18 cellular contexts compared by ENCODE assay signal in genomic region chr3:149781216-149781615, GRCh38. TPM values are rescaled to one million over a fixed set of nuclear protein-coding genes. Genes with fewer than 3 reads are reported as not detected.
DNase-seq lines count a peak whose midpoint lies in the region; ATAC-seq and TF ChIP-seq lines count a peak whose summit lies in the region.
"Had no signal": no experiment of that assay in that cellular context is flagged by ENCODE, and none has a peak within 500 bp of the region (broad histone marks: within the 10 kb centered on the region; RNA-seq: fewer than 3 reads in every experiment).

No MANE protein-coding gene starts in this region.

- DNase-seq in GDM1 (lab: John Stamatoyannopoulos, UW), result peak; percentile 12
- peak in 1 of 2 experiments; percentile 62 for DNase-seq in HL-60 (ENCODE audit: low read depth in 1 of 2, low spot score in 1 of 2)
- DNase-seq in RPMI8226, result peak; percentile 50
- DNase-seq in lung microvascular endothelial cell (ENCODE audit: low read depth in 2 of 2), result peak; percentile 3 to 67
- no peak for DNase-seq in activated naive CD4-positive, alpha-beta T cell treated with anti-CD3 and anti-CD28 coated beads, Interleukin-2, amount 50 U/mL, for 72 hours (ENCODE audit: low spot score in 2 of 2)
- no peak for DNase-seq in posterior vena cava (ENCODE audit: low spot score)
- DNase-seq in GM19238 (ENCODE audit: insufficient read length, low spot score), result no peak
- DNase-seq: activated CD8-positive, alpha-beta memory T cell treated with anti-CD3 and anti-CD28 coated beads, Interleukin-2, amount 50 U/mL, for 48 hours; activated naive CD8-positive, alpha-beta T cell treated with anti-CD3 and anti-CD28 coated beads, Interleukin-2, amount 10 ng/mL, durations not matched to agents 7 days and 5 days; C1 segment of cervical spinal cord; glutamatergic neuron; NCI-H2081 treated with DMSO at 0.1 percent for 48 hours; NCI-H82; posterior cingulate gyrus had no signal

- H3K36me3 Mint-ChIP-seq in activated naive CD4-positive, alpha-beta T cell treated with anti-CD3 and anti-CD28 coated beads, Interleukin-2, amount 50 U/mL, for 72 hours, result peaks cover 0 to under 1% of the 10 kb centered on the region in 2 donors
- H3K36me3 Mint-ChIP-seq: activated naive CD8-positive, alpha-beta T cell treated with anti-CD3 and anti-CD28 coated beads, Interleukin-2, amount 10 ng/mL, durations not matched to agents 7 days and 5 days had no signal

- H3K27ac ChIP-seq in HL-60 (replicated peaks), result peak overlapping the region; percentile 87

- ATAC-seq in HG03460 (IDR thresholded peaks at IDR 0.05; ENCODE audit: unreplicated experiment), result no peak
- ATAC-seq in activated naive CD4-positive, alpha-beta T cell treated with anti-CD3 and anti-CD28 coated beads, Interleukin-2, amount 50 U/mL, for 72 hours, result no peak

- TF ChIP-seq CTCF in HL-60 (IDR thresholded peaks at IDR 0.05; ENCODE audit: insufficient read depth, low read length), result no peak

- H3K4me3 ChIP-seq in HL-60 (replicated peaks; ENCODE audit: insufficient read depth, low read length), result no peak overlapping the region

- H3K27me3 ChIP-seq in HL-60 (ENCODE audit: insufficient read depth, poor library complexity, severe bottlenecking), result no peaks in the 10 kb centered on the region

- H3K9me3 Mint-ChIP-seq in activated naive CD4-positive, alpha-beta T cell treated with anti-CD3 and anti-CD28 coated beads, Interleukin-2, amount 50 U/mL, for 72 hours, result no peaks in the 10 kb centered on the region
- H3K9me3 Mint-ChIP-seq: central memory CD8-positive, alpha-beta T cell had no signal

- intact Hi-C loops in posterior vena cava (cut with DNase I), result no loop called here

- H3K27ac Mint-ChIP-seq in activated naive CD4-positive, alpha-beta T cell treated with anti-CD3 and anti-CD28 coated beads, Interleukin-2, amount 50 U/mL, for 72 hours, result no peak overlapping the region
- H3K27ac Mint-ChIP-seq: activated naive CD8-positive, alpha-beta T cell treated with anti-CD3 and anti-CD28 coated beads, Interleukin-2, amount 10 ng/mL, durations not matched to agents 7 days and 5 days had no signal

RNA-seq across cellular contexts. Expression of gene ANKUB1, which starts 11.1 kb away (rescaled TPM):
- not detected in 2 replicates for total RNA-seq in lung microvascular endothelial cell
- not detected for total RNA-seq in activated naive CD4-positive, alpha-beta T cell treated with anti-CD3 and anti-CD28 coated beads, Interleukin-2, amount 50 U/mL, for 72 hours
- total RNA-seq in posterior vena cava, result not detected
- total RNA-seq: activated naive CD8-positive, alpha-beta T cell treated with anti-CD3 and anti-CD28 coated beads, Interleukin-2, amount 10 ng/mL, durations not matched to agents 7 days and 5 days; H1; urinary bladder had no signal

RNA-seq across cellular contexts. Expression of gene COMMD2, which starts 28.9 kb away (rescaled TPM):
- 19.2 and 22.8 TPM in 2 replicates for total RNA-seq in lung microvascular endothelial cell
- total RNA-seq in activated naive CD4-positive, alpha-beta T cell treated with anti-CD3 and anti-CD28 coated beads, Interleukin-2, amount 50 U/mL, for 72 hours, result 10 to 100 TPM; 24.6 to 25.0 TPM
- total RNA-seq in posterior vena cava, result 10 to 100 TPM; 31.9 to 33.8 TPM

RNA-seq across cellular contexts. Expression of gene RNF13, which starts 31.8 kb away (rescaled TPM):
- total RNA-seq in lung microvascular endothelial cell, result 51.0 and 88.3 TPM in 2 replicates
- 10 to 100 TPM; 24.2 to 27.7 TPM for total RNA-seq in activated naive CD4-positive, alpha-beta T cell treated with anti-CD3 and anti-CD28 coated beads, Interleukin-2, amount 50 U/mL, for 72 hours
- 10 to 100 TPM; 77.9 to 78.5 TPM for total RNA-seq in posterior vena cava

Comparison
In these comparisons a context has a peak if more than half of its experiments do, and no peak if none do; other contexts are left out.
1. DNase-seq: peak in GDM1 (single experiment), RPMI8226 (single experiment) and lung microvascular endothelial cell (2 of 2); none in activated naive CD4-positive, alpha-beta T cell treated with anti-CD3 and anti-CD28 coated beads, Interleukin-2, amount 50 U/mL, for 72 hours (0 of 2), posterior vena cava (single experiment) and GM19238 (single experiment).